28 cellular contexts compared by ENCODE assay signal in genomic region chr22:30887861-30888260, GRCh38.
"Had no signal": no experiment of that assay in that cellular context is flagged by ENCODE, and none has a peak within 500 bp of the region (broad histone marks: within the 10 kb centered on the region; RNA-seq: fewer than 3 reads in every experiment).

No MANE protein-coding gene starts in this region.

- H3K9me3 Mint-ChIP-seq: activated naive CD4-positive, alpha-beta T cell treated with anti-CD3 and anti-CD28 coated beads, Interleukin-2, amount 50 U/mL, for 72 hours; activated T-cell treated with anti-CD3 and anti-CD28 coated beads, Interleukin-2, amount 50 U/mL, for 4 hours; activated T-helper 17 cell treated with anti-CD3 and anti-CD28 coated beads, Interleukin-2, amount 50 U/mL, for 72 hours; brain; natural killer cell; neural progenitor cell; stimulated activated naive B cell treated with anti-CD40 and anti-IgM and Interleukin-4, amounts not matched to agents 10 μg/mL and 1 μg/mL and 100 μg/mL, for 72 hours had no signal

- H3K27me3 ChIP-seq: adrenal gland, ascending aorta, cardiac muscle cell, colonic mucosa, gastrocnemius medialis, neural progenitor cell, tibial nerve had no signal

- ATAC-seq: activated naive CD4-positive, alpha-beta T cell treated with anti-CD3 and anti-CD28 coated beads, Interleukin-2, amount 50 U/mL, for 72 hours; activated T-cell treated with anti-CD3 and anti-CD28 coated beads, Interleukin-2, amount 50 U/mL, for 4 hours; activated T-helper 17 cell treated with anti-CD3 and anti-CD28 coated beads, Interleukin-2, amount 50 U/mL, for 72 hours; gastrocnemius medialis; left colon; lower lobe of right lung; natural killer cell; stimulated activated naive B cell treated with anti-CD40 and anti-IgM and Interleukin-4, amounts not matched to agents 10 μg/mL and 1 μg/mL and 100 μg/mL, for 72 hours had no signal

- H3K4me1 Mint-ChIP-seq: neural progenitor cell had no signal

- H3K36me3 Mint-ChIP-seq: activated naive CD4-positive, alpha-beta T cell treated with anti-CD3 and anti-CD28 coated beads, Interleukin-2, amount 50 U/mL, for 72 hours; natural killer cell had no signal

- H3K4me2 ChIP-seq: neural progenitor cell, smooth muscle cell had no signal

- H3K36me3 ChIP-seq: cardiac muscle cell, colonic mucosa, neural progenitor cell had no signal

- H3K4me3 ChIP-seq: adrenal gland, ascending aorta, cardiac muscle cell, colonic mucosa, gastrocnemius medialis, lower lobe of right lung, neural progenitor cell, smooth muscle cell, tibial nerve had no signal

- H3K27me3 Mint-ChIP-seq: activated T-helper 17 cell treated with anti-CD3 and anti-CD28 coated beads, Interleukin-2, amount 50 U/mL, for 72 hours; brain; stimulated activated naive B cell treated with anti-CD40 and anti-IgM and Interleukin-4, amounts not matched to agents 10 μg/mL and 1 μg/mL and 100 μg/mL, for 72 hours had no signal

- H3K9me3 ChIP-seq: adrenal gland, ascending aorta, colonic mucosa, gastrocnemius medialis, lower lobe of right lung, tibial nerve had no signal

- H3K4me1 ChIP-seq: adrenal gland, ascending aorta, colonic mucosa, gastrocnemius medialis, lower lobe of right lung, neural progenitor cell, tibial nerve had no signal

- H3K4me3 Mint-ChIP-seq: activated T-cell treated with anti-CD3 and anti-CD28 coated beads, Interleukin-2, amount 50 U/mL, for 4 hours; activated T-helper 17 cell treated with anti-CD3 and anti-CD28 coated beads, Interleukin-2, amount 50 U/mL, for 72 hours; brain; natural killer cell; neural progenitor cell; stimulated activated naive B cell treated with anti-CD40 and anti-IgM and Interleukin-4, amounts not matched to agents 10 μg/mL and 1 μg/mL and 100 μg/mL, for 72 hours had no signal

- H3K9ac ChIP-seq: neural progenitor cell had no signal

- H3K27ac ChIP-seq: adrenal gland, ascending aorta, cardiac muscle cell, colonic mucosa, gastrocnemius medialis, lower lobe of right lung, neural progenitor cell, tibial nerve, VCaP had no signal

- H2AFZ ChIP-seq: neural progenitor cell had no signal

- DNase-seq: activated CD4-positive, alpha-beta T cell treated with anti-CD3 and anti-CD28 coated beads for 48 hours; activated CD4-positive, alpha-beta T cell treated with anti-CD3 and anti-CD28 coated beads, Interleukin-2, amount 50 U/mL, for 48 hours; activated CD8-positive, alpha-beta memory T cell treated with anti-CD3 and anti-CD28 coated beads, Interleukin-2, amount 50 U/mL, for 4 hours; activated gamma-delta T cell treated with Interleukin-2 at 50 U/mL for 16 hours; activated T-cell treated with anti-CD3 and anti-CD28 coated beads, Interleukin-2, amount 50 U/mL, for 4 hours; cerebellar nuclear complex; colonic mucosa; effector memory CD4-positive, alpha-beta T cell; erythroblast; gastrocnemius medialis; glutamatergic neuron; lower lobe of right lung; mesenchymal stem cell; natural killer cell; stimulated activated CD4-positive, alpha-beta T cell treated with anti-CD3 and anti-CD28 coated beads, Interleukin-1b, Interleukin-23, amount 100 ng/mL, for 48 hours; stimulated activated naive B cell treated with anti-CD40 and anti-IgM and Interleukin-4, amounts not matched to agents 10 μg/mL and 1 μg/mL and 100 μg/mL, for 72 hours had no signal

- H3K27ac Mint-ChIP-seq: activated naive CD4-positive, alpha-beta T cell treated with anti-CD3 and anti-CD28 coated beads, Interleukin-2, amount 50 U/mL, for 72 hours; activated T-helper 17 cell treated with anti-CD3 and anti-CD28 coated beads, Interleukin-2, amount 50 U/mL, for 72 hours; brain; natural killer cell; neural progenitor cell; stimulated activated naive B cell treated with anti-CD40 and anti-IgM and Interleukin-4, amounts not matched to agents 10 μg/mL and 1 μg/mL and 100 μg/mL, for 72 hours had no signal

- FAIRE-seq: islet of Langerhans had no signal
